ENCODE assay signal across 17 cellular contexts in the genomic region with DNA sequence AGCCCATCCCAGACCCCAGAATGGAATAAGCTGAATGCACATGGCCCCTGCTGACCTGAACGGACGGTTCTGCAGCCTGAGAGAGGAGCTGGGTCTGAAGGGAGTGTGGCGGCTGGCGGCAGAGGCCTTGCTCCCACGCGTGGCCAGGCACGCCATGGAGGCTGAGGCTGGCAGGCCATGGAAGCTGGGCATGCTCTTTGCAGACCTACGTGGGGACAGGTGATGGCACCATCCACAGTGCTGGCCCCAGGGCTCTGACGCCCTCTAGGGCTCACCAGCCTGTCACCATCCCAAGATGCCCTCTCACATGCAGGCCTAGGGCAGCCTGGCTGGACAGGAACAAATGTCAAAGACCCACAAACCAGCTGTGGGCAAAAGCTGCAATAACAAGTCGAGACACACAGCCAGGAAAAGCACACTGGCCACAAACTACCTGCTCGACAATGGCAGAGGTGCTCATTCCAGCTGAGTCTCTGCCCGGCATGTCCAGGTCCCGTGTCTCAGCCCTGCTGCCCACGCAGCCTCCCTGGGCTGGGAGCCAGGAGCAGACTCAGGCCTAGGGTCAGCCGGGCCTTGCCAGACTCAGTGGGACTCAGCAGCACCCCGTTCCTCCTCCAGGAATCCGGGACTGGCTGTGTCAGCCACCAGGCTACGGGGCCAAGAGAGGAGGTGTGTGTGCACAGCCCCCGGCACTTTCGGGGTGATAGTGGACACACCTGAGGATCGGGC. TPM values are rescaled to one million over a fixed set of nuclear protein-coding genes. Genes with fewer than 3 reads are reported as not detected.
DNase-seq lines count a peak whose midpoint lies in the region; ATAC-seq and TF ChIP-seq lines count a peak whose summit lies in the region.
"Had no signal": no experiment of that assay in that cellular context is flagged by ENCODE, and none has a peak within 500 bp of the region (broad histone marks: within the 10 kb centered on the region; RNA-seq: fewer than 3 reads in every experiment).

No MANE protein-coding gene starts in this region.

- H3K4me3 Mint-ChIP-seq in activated naive CD4-positive, alpha-beta T cell treated with anti-CD3 and anti-CD28 coated beads, Interleukin-2, amount 10 ng/mL, durations not matched to agents 7 days and 5 days = no peak overlapping the region
- H3K4me3 Mint-ChIP-seq in activated naive CD8-positive, alpha-beta T cell treated with anti-CD3 and anti-CD28 coated beads, Interleukin-2, amount 50 U/mL, for 24 hours = no peak overlapping the region
- H3K4me3 Mint-ChIP-seq in nephron progenitor cell = no peak overlapping the region
- H3K4me3 Mint-ChIP-seq: activated CD4-positive, alpha-beta memory T cell treated with anti-CD3 and anti-CD28 coated beads, Interleukin-2, amount 10 ng/mL, durations not matched to agents 7 days and 5 days; CD14-positive monocyte; naive B cell; stimulated activated naive CD8-positive, alpha-beta T cell treated with anti-CD3 and anti-CD28 coated beads, Interleukin-15, Interleukin-2, amounts not matched to agents 100 ng/mL and 50 ng/mL, for 24 hours had no signal

- no peaks in the 10 kb centered on the region for H3K36me3 ChIP-seq in Panc1 (ENCODE audit: control insufficient read depth, insufficient read depth, low read length)
- H3K36me3 ChIP-seq in heart left ventricle = peaks cover 0 to 35% (median 12%) of the 10 kb centered on the region in 9 donors
- H3K36me3 ChIP-seq: prostate gland had no signal

- no peak for TF ChIP-seq POLR2A in heart left ventricle (IDR thresholded peaks at IDR 0.05)

- no peaks in the 10 kb centered on the region for H3K9me3 Mint-ChIP-seq in activated naive CD4-positive, alpha-beta T cell treated with anti-CD3 and anti-CD28 coated beads, Interleukin-2, amount 10 ng/mL, durations not matched to agents 7 days and 5 days
- H3K9me3 Mint-ChIP-seq in activated naive CD8-positive, alpha-beta T cell treated with anti-CD3 and anti-CD28 coated beads, Interleukin-2, amount 50 U/mL, for 24 hours = no peaks in the 10 kb centered on the region
- H3K9me3 Mint-ChIP-seq in nephron progenitor cell = peaks cover 4% of the 10 kb centered on the region
- H3K9me3 Mint-ChIP-seq: activated CD4-positive, alpha-beta memory T cell treated with anti-CD3 and anti-CD28 coated beads, Interleukin-2, amount 10 ng/mL, durations not matched to agents 7 days and 5 days; naive B cell; stimulated activated naive CD8-positive, alpha-beta T cell treated with anti-CD3 and anti-CD28 coated beads, Interleukin-15, Interleukin-2, amounts not matched to agents 100 ng/mL and 50 ng/mL, for 24 hours had no signal

- H3K27me3 Mint-ChIP-seq in activated naive CD4-positive, alpha-beta T cell treated with anti-CD3 and anti-CD28 coated beads, Interleukin-2, amount 10 ng/mL, durations not matched to agents 7 days and 5 days = no peaks in the 10 kb centered on the region
- H3K27me3 Mint-ChIP-seq in activated naive CD8-positive, alpha-beta T cell treated with anti-CD3 and anti-CD28 coated beads, Interleukin-2, amount 50 U/mL, for 24 hours = no peaks in the 10 kb centered on the region
- peaks cover 3% of the 10 kb centered on the region for H3K27me3 Mint-ChIP-seq in nephron progenitor cell (ENCODE audit: low read depth, poor library complexity)
- H3K27me3 Mint-ChIP-seq: activated CD4-positive, alpha-beta memory T cell treated with anti-CD3 and anti-CD28 coated beads, Interleukin-2, amount 10 ng/mL, durations not matched to agents 7 days and 5 days; naive B cell; stimulated activated naive CD8-positive, alpha-beta T cell treated with anti-CD3 and anti-CD28 coated beads, Interleukin-15, Interleukin-2, amounts not matched to agents 100 ng/mL and 50 ng/mL, for 24 hours had no signal

- POLR2A ChIA-PET in Panc1 (lab: Charles Lee) = no interaction called here

- H3K4me1 ChIP-seq in Panc1 (ENCODE audit: control insufficient read depth, insufficient read depth, low read length) (no peaks in the 10 kb centered on the region), heart left ventricle (peaks cover 0 to 10% (median 0%) of the 10 kb centered on the region in 12 donors)

- no TSS peak for BruUV-seq in Panc1 (replicated peaks; lab: Mats Ljungman, UMichigan)

- intact Hi-C loops in Panc1 (cut with micrococcal nuclease; ENCODE audit: unreplicated experiment) = no loop called here
- intact Hi-C loops in heart left ventricle (cut with DNase I) = loop anchor here in 3 of 10 donors (5.0 to 10.0 kb wide), 2 partner anchors 66 to 77 kb away; no protein-coding TSS in a partner anchor
- intact Hi-C loops in posterior vena cava (cut with DNase I) = no loop called here

- CTCF ChIA-PET in Panc1 (lab: Charles Lee) = interaction anchor here (0.6 kb wide), 1 partner anchor 45 kb away, joined by 5 read pairs; no protein-coding TSS in a partner anchor
- CTCF ChIA-PET in activated naive CD4-positive, alpha-beta T cell treated with anti-CD3 and anti-CD28 coated beads, Interleukin-2, amount 10 ng/mL, durations not matched to agents 7 days and 5 days (lab: Charles Lee) = interaction anchor here (1.0 kb wide), 1 partner anchor 15 kb away, joined by 3 read pairs; no protein-coding TSS in a partner anchor

- no peaks in the 10 kb centered on the region for H3K4me1 Mint-ChIP-seq in activated naive CD4-positive, alpha-beta T cell treated with anti-CD3 and anti-CD28 coated beads, Interleukin-2, amount 10 ng/mL, durations not matched to agents 7 days and 5 days
- H3K4me1 Mint-ChIP-seq in activated naive CD8-positive, alpha-beta T cell treated with anti-CD3 and anti-CD28 coated beads, Interleukin-2, amount 50 U/mL, for 24 hours = no peaks in the 10 kb centered on the region
- H3K4me1 Mint-ChIP-seq in nephron progenitor cell = peaks cover 6% of the 10 kb centered on the region
- H3K4me1 Mint-ChIP-seq: activated CD4-positive, alpha-beta memory T cell treated with anti-CD3 and anti-CD28 coated beads, Interleukin-2, amount 10 ng/mL, durations not matched to agents 7 days and 5 days; CD14-positive monocyte had no signal

- WGBS in heart left ventricle, 4 donors = 81 to 89% (median 84%) methylated on average over 9 to 21 of the region's 21 CpGs

- H3K27me3 ChIP-seq in Panc1 (ENCODE audit: control insufficient read depth, insufficient read depth, low read length) = no peaks in the 10 kb centered on the region
- H3K27me3 ChIP-seq in heart left ventricle = no peaks in the 10 kb centered on the region

- ATAC-seq in Panc1 = peak; percentile 86
- ATAC-seq in heart left ventricle = peak in 3 of 4 donors; percentile 74 to 79 (median 75)
- no peak for ATAC-seq in activated naive CD8-positive, alpha-beta T cell treated with anti-CD3 and anti-CD28 coated beads, Interleukin-2, amount 50 U/mL, for 24 hours

- no peak overlapping the region for H3K4me3 ChIP-seq in Panc1 (ENCODE audit: low read depth in 2 of 2, low read length in 2 of 2)
- no peak overlapping the region for H3K4me3 ChIP-seq in heart left ventricle
- H3K4me3 ChIP-seq: prostate gland had no signal

- DNase-seq in NCI-H1694 treated with DMSO at 0.1 percent for 48 hours (lab: John Stamatoyannopoulos, UW) (peak; percentile 14), NCI-H1694 (lab: John Stamatoyannopoulos, UW) (no peak), Panc1 (ENCODE audit: low read depth, low spot score) (no peak), heart left ventricle (no peak), posterior vena cava (ENCODE audit: low spot score) (peak; percentile 72), nephron progenitor cell (no peak)
- no peak for DNase-seq in activated naive CD4-positive, alpha-beta T cell treated with anti-CD3 and anti-CD28 coated beads, Interleukin-2, amount 10 ng/mL, durations not matched to agents 7 days and 5 days
- DNase-seq in activated naive CD8-positive, alpha-beta T cell treated with anti-CD3 and anti-CD28 coated beads, Interleukin-2, amount 50 U/mL, for 24 hours = no peak
- DNase-seq: 8988T; activated CD4-positive, alpha-beta memory T cell treated with anti-CD3 and anti-CD28 coated beads, Interleukin-2, amount 10 ng/mL, durations not matched to agents 7 days and 5 days; effector memory CD4-positive, alpha-beta T cell; naive B cell; NCI-H187; NCI-H510A had no signal

- in situ Hi-C loops in Panc1 (cut with HindIII; ENCODE audit: low pct_unique_long_range_greater_than_20kb, low sequenced_read_pairs) = no loop called here

- H3K27ac ChIP-seq in Panc1 (ENCODE audit: low read length) (no peak overlapping the region), heart left ventricle (no peak overlapping the region)
- H3K27ac ChIP-seq: prostate gland had no signal

- no peaks in the 10 kb centered on the region for H3K9me3 ChIP-seq in Panc1 (ENCODE audit: control insufficient read depth, insufficient read depth, low read depth, low read length)
- H3K9me3 ChIP-seq in heart left ventricle = no peaks in the 10 kb centered on the region
- H3K9me3 ChIP-seq: prostate gland had no signal

- TF ChIP-seq CTCF in Panc1 (IDR thresholded peaks at IDR 0.05) (no peak), heart left ventricle (IDR thresholded peaks at IDR 0.05) (peak in 6 of 12 donors; percentile 12 to 22 (median 19)), nephron progenitor cell (IDR thresholded peaks at IDR 0.05) (no peak)

- peaks cover 1% of the 10 kb centered on the region for H3K36me3 Mint-ChIP-seq in activated naive CD4-positive, alpha-beta T cell treated with anti-CD3 and anti-CD28 coated beads, Interleukin-2, amount 10 ng/mL, durations not matched to agents 7 days and 5 days
- peaks cover 6% of the 10 kb centered on the region for H3K36me3 Mint-ChIP-seq in activated naive CD8-positive, alpha-beta T cell treated with anti-CD3 and anti-CD28 coated beads, Interleukin-2, amount 50 U/mL, for 24 hours (ENCODE audit: low read depth)
- peaks cover 37% of the 10 kb centered on the region for H3K36me3 Mint-ChIP-seq in nephron progenitor cell (ENCODE audit: low read depth)

- no peak overlapping the region for H3K27ac Mint-ChIP-seq in activated naive CD4-positive, alpha-beta T cell treated with anti-CD3 and anti-CD28 coated beads, Interleukin-2, amount 10 ng/mL, durations not matched to agents 7 days and 5 days
- no peak overlapping the region for H3K27ac Mint-ChIP-seq in activated naive CD8-positive, alpha-beta T cell treated with anti-CD3 and anti-CD28 coated beads, Interleukin-2, amount 50 U/mL, for 24 hours
- no peak overlapping the region for H3K27ac Mint-ChIP-seq in nephron progenitor cell
- H3K27ac Mint-ChIP-seq: activated CD4-positive, alpha-beta memory T cell treated with anti-CD3 and anti-CD28 coated beads, Interleukin-2, amount 10 ng/mL, durations not matched to agents 7 days and 5 days; stimulated activated naive CD8-positive, alpha-beta T cell treated with anti-CD3 and anti-CD28 coated beads, Interleukin-15, Interleukin-2, amounts not matched to agents 100 ng/mL and 50 ng/mL, for 24 hours had no signal

RNA-seq across cellular contexts. Expression of gene BTBD6, which starts 19.7 kb away (rescaled TPM):
- total RNA-seq in Panc1 (2021; ENCODE audit: unreplicated experiment) (0.26 TPM), heart left ventricle (10 to 100 TPM; 28.8 to 51.8 (median 34.8) TPM), posterior vena cava (10 to 100 TPM; 38.4 to 42.4 TPM)
- not detected for polyA plus RNA-seq in Panc1 (2012; ENCODE audit: insufficient read length)
- polyA plus RNA-seq in heart left ventricle = 10 to 100 TPM; 40.7 to 56.3 TPM

RNA-seq across cellular contexts. Expression of gene BRF1, which starts 32.8 kb away (rescaled TPM):
- total RNA-seq in Panc1 (2021; ENCODE audit: unreplicated experiment) = 25.0 TPM
- 23.6 TPM for polyA plus RNA-seq in Panc1 (2012; ENCODE audit: insufficient read length)
- 10 to 100 TPM; 13.3 to 25.3 (median 18.7) TPM for total RNA-seq in heart left ventricle
- 10 to 100 TPM; 17.1 to 19.4 TPM for polyA plus RNA-seq in heart left ventricle
- total RNA-seq in posterior vena cava = 10 to 100 TPM; 18.8 to 19.4 TPM

RNA-seq across cellular contexts. Expression of gene PACS2, which starts 46.6 kb away (rescaled TPM):
- total RNA-seq in Panc1 (2021; ENCODE audit: unreplicated experiment) = 55.2 TPM
- 72.3 TPM for polyA plus RNA-seq in Panc1 (2012; ENCODE audit: insufficient read length)
- total RNA-seq in heart left ventricle = 10 to 100 TPM; 47.3 to 90.3 (median 60.8) TPM
- 10 to 100 TPM; 50.7 to 78.7 TPM for polyA plus RNA-seq in heart left ventricle
- total RNA-seq in posterior vena cava = 10 to 100 TPM; 61.3 to 69.4 TPM

Comparison
In these comparisons a context has a peak if more than half of its experiments do, and no peak if none do; other contexts are left out.
1. DNase-seq: peak in NCI-H1694 treated with DMSO at 0.1 percent for 48 hours (single experiment) and posterior vena cava (single experiment); none in NCI-H1694 (single experiment), Panc1 (single experiment), heart left ventricle (0 of 5), activated naive CD4-positive, alpha-beta T cell treated with anti-CD3 and anti-CD28 coated beads, Interleukin-2, amount 10 ng/mL, durations not matched to agents 7 days and 5 days (single experiment), activated naive CD8-positive, alpha-beta T cell treated with anti-CD3 and anti-CD28 coated beads, Interleukin-2, amount 50 U/mL, for 24 hours (single experiment) and nephron progenitor cell (single experiment).
2. RNA of gene BTBD6, which starts 19.7 kb away (total RNA-seq): 38.4 to 42.4 TPM in posterior vena cava and 28.8 to 51.8 TPM in heart left ventricle; 0.26 TPM in Panc1 (single experiment); every median in the first group is over 10 times any median in the second.